In genomic region chr11:65625628-65626342, GRCh38 we compare ENCODE assay signal across 8 cellular contexts. TPM values are rescaled to one million over a fixed set of nuclear protein-coding genes. Genes with fewer than 3 reads are reported as not detected.
A peak's percentile ranks its signal among the peaks of the same experiment; 100 is the strongest.
DNase-seq lines count a peak whose midpoint lies in the region; ATAC-seq and TF ChIP-seq lines count a peak whose summit lies in the region.

No MANE protein-coding gene starts in this region.

- WGBS in right lobe of liver (ENCODE audit: insufficient coverage, low coverage, low lambda C conversion rate, missing lambda C conversion rate), result 5% methylated on average over 3 of the region's 30 CpGs
- 58 to 71% methylated on average over 29 to 30 of the region's 30 CpGs for WGBS in testis, 2 donors

- no peaks in the 10 kb centered on the region for H3K9me3 Mint-ChIP-seq in CD8-positive, alpha-beta T cell
- no peaks in the 10 kb centered on the region for H3K9me3 Mint-ChIP-seq in chondrocyte (ENCODE audit: low read depth)

- no peaks in the 10 kb centered on the region for H3K27me3 ChIP-seq in CD8-positive, alpha-beta T cell (ENCODE audit: insufficient read depth, low read length)
- H3K27me3 ChIP-seq in right lobe of liver (no peaks in the 10 kb centered on the region), testis (no peaks in the 10 kb centered on the region)

- no peak overlapping the region for H3K4me3 ChIP-seq in CD8-positive, alpha-beta T cell (ENCODE audit: low read depth, low read length)
- H3K4me3 ChIP-seq in WI38 (ENCODE audit: low read depth, low read length), result no peak overlapping the region
- H3K4me3 ChIP-seq in right lobe of liver, result no peak overlapping the region
- H3K4me3 ChIP-seq in testis, result no peak overlapping the region

- POLR2A ChIA-PET in CD8-positive, alpha-beta T cell (lab: Charles Lee), result interaction anchor here (0.6 to 1.9 kb wide), 6 partner anchors 11 to 274 kb away, joined by 3 to 9 read pairs (median 3); partner anchors contain the start of gene PCNX3

- intact Hi-C loops in CD8-positive, alpha-beta T cell (cut with DNase I, micrococcal nuclease), result loop anchor here (1.0 to 5.0 kb wide), 5 partner anchors 81 to 362 kb away; no protein-coding TSS in a partner anchor
- intact Hi-C loops in right lobe of liver (cut with DNase I), result loop anchor here (10.0 kb wide), 3 partner anchors 79 to 199 kb away; no protein-coding TSS in a partner anchor
- intact Hi-C loops in testis (cut with DNase I; ENCODE audit: low total_unique reads), result no loop called here

- peaks cover 81% of the 10 kb centered on the region for H3K36me3 Mint-ChIP-seq in CD8-positive, alpha-beta T cell
- peaks cover 18% of the 10 kb centered on the region for H3K36me3 Mint-ChIP-seq in chondrocyte (ENCODE audit: low read depth)

- peak; percentile 88 for ATAC-seq in CD8-positive, alpha-beta T cell
- ATAC-seq in right lobe of liver, result peak; percentile 80 to 91 (median 87)

- H3K4me1 Mint-ChIP-seq in CD8-positive, alpha-beta T cell (ENCODE audit: low read depth), result peaks cover 9% of the 10 kb centered on the region
- no peaks in the 10 kb centered on the region for H3K4me1 Mint-ChIP-seq in chondrocyte (ENCODE audit: low read depth)

- peaks cover 45% of the 10 kb centered on the region for H3K36me3 ChIP-seq in CD8-positive, alpha-beta T cell (ENCODE audit: insufficient read depth, low read length)
- peaks cover 0 to 62% (median 14%) of the 10 kb centered on the region in 4 donors for H3K36me3 ChIP-seq in right lobe of liver
- H3K36me3 ChIP-seq in testis (ENCODE audit: low read depth, missing control alignments), result no peaks in the 10 kb centered on the region

- peaks cover 5% of the 10 kb centered on the region for H3K4me1 ChIP-seq in CD8-positive, alpha-beta T cell (ENCODE audit: insufficient read depth, low read length)
- H3K4me1 ChIP-seq in right lobe of liver (no peaks in the 10 kb centered on the region), testis (peaks cover 15% of the 10 kb centered on the region)

- H3K9me3 ChIP-seq in CD8-positive, alpha-beta T cell (ENCODE audit: low read length), result no peaks in the 10 kb centered on the region
- H3K9me3 ChIP-seq in right lobe of liver, result no peaks in the 10 kb centered on the region
- no peaks in the 10 kb centered on the region for H3K9me3 ChIP-seq in testis

- TF ChIP-seq CTCF in CD8-positive, alpha-beta T cell (IDR thresholded peaks at IDR 0.05), result peak; percentile 66
- TF ChIP-seq CTCF in WI38 (IDR thresholded peaks at IDR 0.05; ENCODE audit: low read depth, low read length), result 0 out of 2 replicates have a peak, but pooled peaks have one; percentile 26
- peak; percentile 72 for TF ChIP-seq CTCF in chondrocyte (IDR thresholded peaks at IDR 0.05)
- TF ChIP-seq CTCF in right lobe of liver (IDR thresholded peaks at IDR 0.05), result peak; percentile 68 to 77 (median 70)
- peak; percentile 40 to 64 (median 56) for TF ChIP-seq CTCF in testis (IDR thresholded peaks at IDR 0.05)

- CTCF ChIA-PET in CD8-positive, alpha-beta T cell (lab: Charles Lee), result interaction anchor here (0.7 to 3.6 kb wide), 32 partner anchors 9 to 419 kb away, joined by 3 to 40 read pairs (median 5); partner anchors contain the start of genes FIBP, KAT5, RELA and SIPA1

- no peaks in the 10 kb centered on the region for H3K27me3 Mint-ChIP-seq in CD8-positive, alpha-beta T cell (ENCODE audit: low read depth)
- H3K27me3 Mint-ChIP-seq in chondrocyte (ENCODE audit: low read depth), result no peaks in the 10 kb centered on the region

- H3K27ac Mint-ChIP-seq in CD8-positive, alpha-beta T cell, result peak overlapping the region; percentile 55
- peak overlapping the region; percentile 12 for H3K27ac Mint-ChIP-seq in chondrocyte (ENCODE audit: unreplicated experiment)

- no peak overlapping the region for H3K4me3 Mint-ChIP-seq in CD8-positive, alpha-beta T cell
- H3K4me3 Mint-ChIP-seq in chondrocyte (ENCODE audit: unreplicated experiment), result no peak overlapping the region

- TF ChIP-seq POLR2A in right lobe of liver (IDR thresholded peaks at IDR 0.05) (no peak), testis (IDR thresholded peaks at IDR 0.05) (no peak)

- DNase-seq in CD8-positive, alpha-beta T cell, result peak in 6 of 7 experiments; percentile 24 to 77 (median 58)
- DNase-seq in HuH-7 (ENCODE audit: low spot score) (peak; percentile 60), chondrocyte (ENCODE audit: low spot score) (no peak), right lobe of liver (peak in 2 of 3 donors; percentile 63 to 76), testis (peak; percentile 78), NCI-H146 treated with DMSO at 0.1 percent for 48 hours (lab: John Stamatoyannopoulos, UW; ENCODE audit: unreplicated experiment) (no peak), T1000 (lab: John Stamatoyannopoulos, UW) (no peak)

- no peak overlapping the region for H3K27ac ChIP-seq in CD8-positive, alpha-beta T cell (ENCODE audit: low read depth, low read length)
- H3K27ac ChIP-seq in right lobe of liver (no peak overlapping the region), testis (no peak overlapping the region)

RNA-seq across cellular contexts. Expression of gene PCNX3, which starts 10.2 kb away (rescaled TPM):
- total RNA-seq in CD8-positive, alpha-beta T cell, result 10 to 100 TPM; 52.7 to 56.4 TPM
- 32.6 to 57.7 TPM (median 36.3 TPM) in 3 replicates for total RNA-seq in chondrocyte
- total RNA-seq in right lobe of liver, result 10 to 100 TPM; 11.2 to 32.9 (median 12.4) TPM
- total RNA-seq in testis, result 10 to 100 TPM; 78.4 to 87.6 TPM
- 61.4 TPM for polyA plus RNA-seq in testis (ENCODE audit: insufficient read depth, low read depth, low replicate concordance)

RNA-seq across cellular contexts. Expression of gene MAP3K11, which starts 11.8 kb away (rescaled TPM):
- total RNA-seq in CD8-positive, alpha-beta T cell, result 10 to 100 TPM; 56.6 to 65.7 TPM
- total RNA-seq in chondrocyte, result 30.2 to 34.6 TPM (median 31.6 TPM) in 3 replicates
- 10 to 100 TPM; 48.3 to 67.1 (median 60.9) TPM for total RNA-seq in right lobe of liver
- 10 to 100 TPM; 68.4 to 75.7 TPM for total RNA-seq in testis
- 40.7 TPM for polyA plus RNA-seq in testis (ENCODE audit: insufficient read depth, low read depth, low replicate concordance)

RNA-seq across cellular contexts. Expression of gene SIPA1, which starts 12.1 kb away (rescaled TPM):
- 100 to 1,000 TPM; 397 to 405 TPM for total RNA-seq in CD8-positive, alpha-beta T cell
- total RNA-seq in chondrocyte, result 22.7 to 33.3 TPM (median 27.4 TPM) in 3 replicates
- 10 to 100 TPM; 21.1 to 34.1 (median 25.3) TPM for total RNA-seq in right lobe of liver
- total RNA-seq in testis, result 10 to 100 TPM; 15.2 to 23.5 TPM
- polyA plus RNA-seq in testis (ENCODE audit: insufficient read depth, low read depth, low replicate concordance), result 29.0 TPM

RNA-seq across cellular contexts. Expression of gene KCNK7, which starts 30.2 kb away (rescaled TPM):
- 10 to 100 TPM in 1 of 2 experiments, 1 to 10 TPM in 1; 9.1 to 11.1 TPM for total RNA-seq in CD8-positive, alpha-beta T cell
- total RNA-seq in chondrocyte (0.22 to 0.44 TPM in 2 of 3 replicates, not detected in the other), right lobe of liver (under 1 TPM in 1 of 6 experiments, not detected in 5; 0.31 TPM), testis (1 to 10 TPM in 1 of 2 donors, under 1 TPM in 1; 0.99 to 2.5 TPM)
- 0.26 TPM for polyA plus RNA-seq in testis (ENCODE audit: insufficient read depth, low read depth, low replicate concordance)

RNA-seq across cellular contexts. Expression of gene RELA, which starts 36.9 kb away (rescaled TPM):
- 100 to 1,000 TPM; 380 to 384 TPM for total RNA-seq in CD8-positive, alpha-beta T cell
- 65.3 to 73.6 TPM (median 72.7 TPM) in 3 replicates for total RNA-seq in chondrocyte
- total RNA-seq in right lobe of liver, result 10 to 100 TPM; 27.8 to 51.1 (median 41.9) TPM
- total RNA-seq in testis, result 10 to 100 TPM; 64.9 to 82.0 TPM
- polyA plus RNA-seq in testis (ENCODE audit: insufficient read depth, low read depth, low replicate concordance), result 47.5 TPM

Comparison
In these comparisons a context has a peak if more than half of its experiments do, and no peak if none do; other contexts are left out.
1. DNase-seq: peak in CD8-positive, alpha-beta T cell (6 of 7), HuH-7 (single experiment), right lobe of liver (2 of 3) and testis (single experiment); none in chondrocyte (single experiment), NCI-H146 treated with DMSO at 0.1 percent for 48 hours (single experiment) and T1000 (single experiment).
2. RNA of gene SIPA1, which starts 12.1 kb away (total RNA-seq): 397 to 405 TPM in CD8-positive, alpha-beta T cell; 21.1 to 34.1 TPM in right lobe of liver, 15.2 to 23.5 TPM in testis and 22.7 to 33.3 TPM in chondrocyte; every median in the first group is over 10 times any median in the second.
3. Peak in every context shown above with its lines, with median percentiles within 50 percentile points of each other: CTCF ChIP-seq.